Comparison of ENCODE assay signal across 1 cellular context in the genomic region with DNA sequence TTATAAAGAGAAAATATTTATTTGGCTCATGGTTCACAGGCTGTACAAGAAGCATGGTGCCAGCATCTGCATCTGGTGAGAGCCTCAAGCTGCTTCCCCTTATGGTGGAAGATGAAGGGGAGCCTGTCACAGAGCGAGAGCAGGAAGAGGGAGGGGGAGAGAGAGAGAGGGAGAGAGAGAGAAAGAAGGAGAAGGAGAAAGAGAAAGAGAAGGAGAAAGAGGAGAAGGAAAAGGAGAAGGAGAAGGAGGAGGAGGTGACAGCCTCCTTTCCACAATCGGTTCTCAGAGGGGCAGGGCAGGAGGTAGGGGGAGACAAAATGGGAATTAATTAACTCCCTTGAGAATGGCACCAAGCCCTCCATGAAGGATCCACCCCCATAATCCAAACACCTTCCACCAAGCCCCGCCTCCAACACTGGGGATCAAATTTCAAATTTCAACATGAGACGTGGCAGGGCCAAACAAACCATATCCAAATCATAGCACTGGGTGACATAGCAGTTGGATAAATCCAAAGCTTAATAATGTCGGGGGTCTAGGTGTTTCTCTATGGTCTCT.
TF ChIP-seq lines count a peak whose summit lies in the region.

No MANE protein-coding gene starts in this region.

TF ChIP-seq in HepG2, 621 proteins besides CTCF, POLR2A, EP300 and RAD21:
- TF ChIP-seq, protein P1, sequence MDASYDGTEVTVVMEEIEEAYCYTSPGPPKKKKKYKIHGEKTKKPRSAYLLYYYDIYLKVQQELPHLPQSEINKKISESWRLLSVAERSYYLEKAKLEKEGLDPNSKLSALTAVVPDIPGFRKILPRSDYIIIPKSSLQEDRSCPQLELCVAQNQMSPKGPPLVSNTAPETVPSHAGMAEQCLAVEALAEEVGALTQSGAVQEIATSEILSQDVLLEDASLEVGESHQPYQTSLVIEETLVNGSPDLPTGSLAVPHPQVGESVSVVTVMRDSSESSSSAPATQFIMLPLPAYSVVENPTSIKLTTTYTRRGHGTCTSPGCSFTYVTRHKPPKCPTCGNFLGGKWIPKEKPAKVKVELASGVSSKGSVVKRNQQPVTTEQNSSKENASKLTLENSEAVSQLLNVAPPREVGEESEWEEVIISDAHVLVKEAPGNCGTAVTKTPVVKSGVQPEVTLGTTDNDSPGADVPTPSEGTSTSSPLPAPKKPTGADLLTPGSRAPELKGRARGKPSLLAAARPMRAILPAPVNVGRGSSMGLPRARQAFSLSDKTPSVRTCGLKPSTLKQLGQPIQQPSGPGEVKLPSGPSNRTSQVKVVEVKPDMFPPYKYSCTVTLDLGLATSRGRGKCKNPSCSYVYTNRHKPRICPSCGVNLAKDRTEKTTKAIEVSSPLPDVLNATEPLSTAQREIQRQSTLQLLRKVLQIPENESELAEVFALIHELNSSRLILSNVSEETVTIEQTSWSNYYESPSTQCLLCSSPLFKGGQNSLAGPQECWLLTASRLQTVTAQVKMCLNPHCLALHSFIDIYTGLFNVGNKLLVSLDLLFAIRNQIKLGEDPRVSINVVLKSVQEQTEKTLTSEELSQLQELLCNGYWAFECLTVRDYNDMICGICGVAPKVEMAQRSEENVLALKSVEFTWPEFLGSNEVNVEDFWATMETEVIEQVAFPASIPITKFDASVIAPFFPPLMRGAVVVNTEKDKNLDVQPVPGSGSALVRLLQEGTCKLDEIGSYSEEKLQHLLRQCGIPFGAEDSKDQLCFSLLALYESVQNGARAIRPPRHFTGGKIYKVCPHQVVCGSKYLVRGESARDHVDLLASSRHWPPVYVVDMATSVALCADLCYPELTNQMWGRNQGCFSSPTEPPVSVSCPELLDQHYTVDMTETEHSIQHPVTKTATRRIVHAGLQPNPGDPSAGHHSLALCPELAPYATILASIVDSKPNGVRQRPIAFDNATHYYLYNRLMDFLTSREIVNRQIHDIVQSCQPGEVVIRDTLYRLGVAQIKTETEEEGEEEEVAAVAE (CRISPR knock-in tag; IDR thresholded peaks at IDR 0.05; ENCODE audit: borderline replicate concordance): no peak
- TF ChIP-seq TP53 (CRISPR knock-in tag; conservative IDR thresholded peaks at IDR 0.05) (no peak), ZNF674 (CRISPR knock-in tag; IDR thresholded peaks at IDR 0.05; ENCODE audit: low read depth) (no peak)
- TF ChIP-seq, protein P2, sequence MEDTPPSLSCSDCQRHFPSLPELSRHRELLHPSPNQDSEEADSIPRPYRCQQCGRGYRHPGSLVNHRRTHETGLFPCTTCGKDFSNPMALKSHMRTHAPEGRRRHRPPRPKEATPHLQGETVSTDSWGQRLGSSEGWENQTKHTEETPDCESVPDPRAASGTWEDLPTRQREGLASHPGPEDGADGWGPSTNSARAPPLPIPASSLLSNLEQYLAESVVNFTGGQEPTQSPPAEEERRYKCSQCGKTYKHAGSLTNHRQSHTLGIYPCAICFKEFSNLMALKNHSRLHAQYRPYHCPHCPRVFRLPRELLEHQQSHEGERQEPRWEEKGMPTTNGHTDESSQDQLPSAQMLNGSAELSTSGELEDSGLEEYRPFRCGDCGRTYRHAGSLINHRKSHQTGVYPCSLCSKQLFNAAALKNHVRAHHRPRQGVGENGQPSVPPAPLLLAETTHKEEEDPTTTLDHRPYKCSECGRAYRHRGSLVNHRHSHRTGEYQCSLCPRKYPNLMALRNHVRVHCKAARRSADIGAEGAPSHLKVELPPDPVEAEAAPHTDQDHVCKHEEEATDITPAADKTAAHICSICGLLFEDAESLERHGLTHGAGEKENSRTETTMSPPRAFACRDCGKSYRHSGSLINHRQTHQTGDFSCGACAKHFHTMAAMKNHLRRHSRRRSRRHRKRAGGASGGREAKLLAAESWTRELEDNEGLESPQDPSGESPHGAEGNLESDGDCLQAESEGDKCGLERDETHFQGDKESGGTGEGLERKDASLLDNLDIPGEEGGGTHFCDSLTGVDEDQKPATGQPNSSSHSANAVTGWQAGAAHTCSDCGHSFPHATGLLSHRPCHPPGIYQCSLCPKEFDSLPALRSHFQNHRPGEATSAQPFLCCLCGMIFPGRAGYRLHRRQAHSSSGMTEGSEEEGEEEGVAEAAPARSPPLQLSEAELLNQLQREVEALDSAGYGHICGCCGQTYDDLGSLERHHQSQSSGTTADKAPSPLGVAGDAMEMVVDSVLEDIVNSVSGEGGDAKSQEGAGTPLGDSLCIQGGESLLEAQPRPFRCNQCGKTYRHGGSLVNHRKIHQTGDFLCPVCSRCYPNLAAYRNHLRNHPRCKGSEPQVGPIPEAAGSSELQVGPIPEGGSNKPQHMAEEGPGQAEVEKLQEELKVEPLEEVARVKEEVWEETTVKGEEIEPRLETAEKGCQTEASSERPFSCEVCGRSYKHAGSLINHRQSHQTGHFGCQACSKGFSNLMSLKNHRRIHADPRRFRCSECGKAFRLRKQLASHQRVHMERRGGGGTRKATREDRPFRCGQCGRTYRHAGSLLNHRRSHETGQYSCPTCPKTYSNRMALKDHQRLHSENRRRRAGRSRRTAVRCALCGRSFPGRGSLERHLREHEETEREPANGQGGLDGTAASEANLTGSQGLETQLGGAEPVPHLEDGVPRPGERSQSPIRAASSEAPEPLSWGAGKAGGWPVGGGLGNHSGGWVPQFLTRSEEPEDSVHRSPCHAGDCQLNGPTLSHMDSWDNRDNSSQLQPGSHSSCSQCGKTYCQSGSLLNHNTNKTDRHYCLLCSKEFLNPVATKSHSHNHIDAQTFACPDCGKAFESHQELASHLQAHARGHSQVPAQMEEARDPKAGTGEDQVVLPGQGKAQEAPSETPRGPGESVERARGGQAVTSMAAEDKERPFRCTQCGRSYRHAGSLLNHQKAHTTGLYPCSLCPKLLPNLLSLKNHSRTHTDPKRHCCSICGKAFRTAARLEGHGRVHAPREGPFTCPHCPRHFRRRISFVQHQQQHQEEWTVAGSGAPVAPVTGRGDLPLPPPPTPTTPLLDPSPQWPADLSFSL (CRISPR knock-in tag; IDR thresholded peaks at IDR 0.05): no peak
TF ChIP-seq in HepG2: peak in this region for 0.
